8 cellular contexts compared by ENCODE assay signal in the genomic region with DNA sequence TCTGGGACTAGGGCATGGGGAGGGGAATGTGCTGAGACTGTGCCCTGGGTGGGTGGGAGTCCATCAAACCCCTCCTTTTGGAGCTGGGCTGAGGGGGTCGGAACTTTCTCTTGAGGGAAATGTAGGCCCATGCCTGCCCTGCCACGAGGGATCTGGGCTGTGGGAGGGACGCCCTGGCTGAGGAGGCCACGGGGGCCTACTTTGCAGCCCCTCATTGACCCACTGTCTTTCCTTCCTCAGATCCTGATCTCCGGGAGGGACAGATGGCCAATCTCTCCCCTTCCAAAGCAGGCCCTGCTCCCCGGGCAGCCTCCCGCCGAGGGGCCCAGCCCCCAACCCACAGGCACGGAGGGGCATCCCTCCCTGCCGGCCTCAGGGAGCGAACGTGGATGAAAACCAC. TPM values are rescaled to one million over a fixed set of nuclear protein-coding genes. Genes with fewer than 3 reads are reported as not detected.
DNase-seq lines count a peak whose midpoint lies in the region; ATAC-seq and TF ChIP-seq lines count a peak whose summit lies in the region.

No MANE protein-coding gene starts in this region.

- no peak for TF ChIP-seq CTCF in A673 (conservative IDR thresholded peaks at IDR 0.05; ENCODE audit: low read depth, low read length)
- TF ChIP-seq CTCF in heart left ventricle (IDR thresholded peaks at IDR 0.05): no peak
- TF ChIP-seq CTCF in osteoblast (IDR thresholded peaks at IDR 0.05; ENCODE audit: extremely low read depth, low read depth, low read length): no peak
- no peak for TF ChIP-seq CTCF in foreskin fibroblast (IDR thresholded peaks at IDR 0.05; ENCODE audit: low read depth, low read length)

- H3K4me2 ChIP-seq in osteoblast (ENCODE audit: insufficient read depth, low read length): peak overlapping the region; percentile 20

- peaks cover 23% of the 10 kb centered on the region for H3K4me1 ChIP-seq in A673 (ENCODE audit: insufficient read depth, low read length, poor library complexity, severe bottlenecking)
- H3K4me1 ChIP-seq in SJSA1 (replicated peaks): peaks cover 20% of the 10 kb centered on the region
- peaks cover 9 to 48% (median 36%) of the 10 kb centered on the region in 12 donors for H3K4me1 ChIP-seq in heart left ventricle
- peaks cover 33% of the 10 kb centered on the region for H3K4me1 ChIP-seq in osteoblast (ENCODE audit: insufficient read depth, low read length)

- no TSS peak for BruUV-seq in A673 (replicated peaks; lab: Mats Ljungman, UMichigan)

- no peaks in the 10 kb centered on the region for H3K9me3 ChIP-seq in A673 (ENCODE audit: low read depth, low read length, poor library complexity, severe bottlenecking)
- H3K9me3 ChIP-seq in SJSA1 (replicated peaks): no peaks in the 10 kb centered on the region
- H3K9me3 ChIP-seq in heart left ventricle: no peaks in the 10 kb centered on the region
- H3K9me3 ChIP-seq in osteoblast (ENCODE audit: low read depth, low read length): no peaks in the 10 kb centered on the region

- H3K27ac ChIP-seq in A673 (ENCODE audit: low read depth, low read length, poor library complexity, severe bottlenecking): peak overlapping the region; percentile 75
- peak overlapping the region; percentile 56 for H3K27ac ChIP-seq in SJSA1
- H3K27ac ChIP-seq in heart left ventricle: peak overlapping the region; percentile 84 to 98 (median 93)
- H3K27ac ChIP-seq in osteoblast (ENCODE audit: low read depth, low read length): peak overlapping the region; percentile 75

- H3K79me2 ChIP-seq in osteoblast (ENCODE audit: insufficient read depth, low read length): peaks cover 2% of the 10 kb centered on the region

- H3K4me3 ChIP-seq in A673 (ENCODE audit: low read depth, low read length, poor library complexity, severe bottlenecking) (no peak overlapping the region), SJSA1 (no peak overlapping the region), heart left ventricle (no peak overlapping the region), osteoblast (ENCODE audit: insufficient read depth, low read length) (no peak overlapping the region), foreskin fibroblast (ENCODE audit: low read depth in 1 of 2, low read length in 2 of 2) (no peak overlapping the region)

- intact Hi-C loops in A673 (cut with micrococcal nuclease; ENCODE audit: unreplicated experiment) (no loop called here), heart left ventricle (cut with DNase I) (loop anchor here in 5 of 10 donors (1.0 to 10.0 kb wide), 4 partner anchors 13 to 57 kb away; no protein-coding TSS in a partner anchor)

- CTCF ChIA-PET in A673 (lab: Charles Lee): interaction anchor here (0.5 to 1.6 kb wide), 8 partner anchors 14 to 779 kb away, joined by 3 to 22 read pairs (median 6); no protein-coding TSS in a partner anchor

- peak in 2 of 4 donors; percentile 19 to 36 for ATAC-seq in heart left ventricle
- no peak for ATAC-seq in left lobe of liver

- H4K20me1 ChIP-seq in osteoblast (ENCODE audit: insufficient read depth, low read length): peaks cover 8% of the 10 kb centered on the region

- no peak for TF ChIP-seq POLR2A in heart left ventricle (IDR thresholded peaks at IDR 0.05)

- H2AFZ ChIP-seq in osteoblast (ENCODE audit: low read length): no peak overlapping the region

- POLR2A ChIA-PET in A673 (lab: Charles Lee; ENCODE audit: low non-redundant PET): interaction anchor here (0.5 kb wide), 1 partner anchor 63 kb away, joined by 16 read pairs; no protein-coding TSS in a partner anchor

- DNase-seq in A673 (ENCODE audit: low spot score): no peak
- DNase-seq in SJSA1 (ENCODE audit: low read depth in 1 of 2, low spot score in 2 of 2): no peak
- no peak for DNase-seq in heart left ventricle
- DNase-seq in osteoblast (ENCODE audit: insufficient read length, low spot score, missing footprints): peak; percentile 73
- DNase-seq in stimulated activated CD4-positive, alpha-beta T cell treated with anti-CD3 and anti-CD28 coated beads, Interleukin-2, amount 100 ng/mL, for 24 hours: no peak
- DNase-seq in foreskin fibroblast: no peak
- no peak for DNase-seq in left lobe of liver (ENCODE audit: low spot score)
- DNase-seq in activated CD4-positive, alpha-beta T cell treated with anti-CD3 and anti-CD28 coated beads for 48 hours: no peak

- H3K36me3 ChIP-seq in A673 (ENCODE audit: insufficient read depth, low read length, poor library complexity, severe bottlenecking): peaks cover 19% of the 10 kb centered on the region
- no peaks in the 10 kb centered on the region; the same call in 1 of the 2 replicates for H3K36me3 ChIP-seq in SJSA1
- peaks cover 0 to 42% (median 27%) of the 10 kb centered on the region in 9 donors for H3K36me3 ChIP-seq in heart left ventricle
- H3K36me3 ChIP-seq in osteoblast (ENCODE audit: insufficient read depth, low read length): peaks cover 59% of the 10 kb centered on the region

- H3K27me3 ChIP-seq in A673 (replicated peaks; ENCODE audit: insufficient read depth, low read depth, low read length, poor library complexity) (no peaks in the 10 kb centered on the region), SJSA1 (replicated peaks) (no peaks in the 10 kb centered on the region), heart left ventricle (no peaks in the 10 kb centered on the region), osteoblast (ENCODE audit: insufficient read depth, low read length) (no peaks in the 10 kb centered on the region)

- 45 to 61% (median 57%) methylated on average over 12 of the region's 12 CpGs for WGBS in heart left ventricle, 4 donors

RNA-seq across cellular contexts. Expression of a gene that starts 25.3 kb away (rescaled TPM):
- total RNA-seq in A673 (2021) (117 and 128 TPM in 2 replicates), heart left ventricle (10 to 100 TPM; 20.7 to 79.5 (median 30.4) TPM), osteoblast (246 and 264 TPM in 2 replicates), left lobe of liver (0.75 TPM)
- 8.3 and 10.1 TPM in 2 replicates for total RNA-seq in SJSA1 (2014; rRNA removed; shearing (Covaris generic))
- 10 to 100 TPM; 28.8 to 36.1 TPM for polyA plus RNA-seq in heart left ventricle

RNA-seq across cellular contexts. Expression of a gene that starts 40.5 kb away (rescaled TPM):
- total RNA-seq in A673 (2021) (7.3 and 10.3 TPM in 2 replicates), heart left ventricle (10 to 100 TPM; 25.0 to 41.1 (median 27.4) TPM), osteoblast (14.1 and 15.0 TPM in 2 replicates), left lobe of liver (8.1 TPM)
- total RNA-seq in SJSA1 (2014; rRNA removed; shearing (Covaris generic)): 21.1 and 22.4 TPM in 2 replicates
- 10 to 100 TPM; 27.7 to 38.9 TPM for polyA plus RNA-seq in heart left ventricle

RNA-seq across cellular contexts. Expression of a gene that starts 42.9 kb away (rescaled TPM):
- 39.7 and 40.0 TPM in 2 replicates for total RNA-seq in A673 (2021)
- 27.1 and 41.6 TPM in 2 replicates for total RNA-seq in SJSA1 (2014; rRNA removed; shearing (Covaris generic))
- total RNA-seq in heart left ventricle: 10 to 100 TPM; 18.4 to 68.7 (median 28.0) TPM
- 10 to 100 TPM; 17.0 to 20.8 TPM for polyA plus RNA-seq in heart left ventricle
- 46.7 and 50.7 TPM in 2 replicates for total RNA-seq in osteoblast
- total RNA-seq in left lobe of liver: 15.5 TPM
